ENCODE assay signal across 2 cellular contexts in genomic region chr11:71459767-71460320, GRCh38.
TF ChIP-seq lines count a peak whose summit lies in the region.

No MANE protein-coding gene starts in this region.

TF ChIP-seq in GM12878, 131 proteins besides CTCF, POLR2A, EP300 and RAD21:
- TF ChIP-seq ZNF687 (IDR thresholded peaks at IDR 0.05) (no peak), SIN3A (IDR thresholded peaks at IDR 0.05; ENCODE audit: low read depth, low read length) (no peak), ZNF217 (IDR thresholded peaks at IDR 0.05) (no peak), ATF2 (IDR thresholded peaks at IDR 0.05; ENCODE audit: low read length) (no peak), ESRRA (IDR thresholded peaks at IDR 0.05; ENCODE audit: low read length) (no peak), ETV6 (conservative IDR thresholded peaks at IDR 0.05 in 1 of 2, IDR thresholded peaks at IDR 0.05 in 1 of 2; ENCODE audit: borderline replicate concordance in 1 of 2, low read depth in 1 of 2) (no peak), NR2C1 (IDR thresholded peaks at IDR 0.05) (peak; percentile 71), CHD2 (IDR thresholded peaks at IDR 0.05; ENCODE audit: borderline replicate concordance, low read depth, low read length) (no peak), ZNF622 (IDR thresholded peaks at IDR 0.05) (no peak), BMI1 (IDR thresholded peaks at IDR 0.05; ENCODE audit: borderline replicate concordance) (no peak), SMAD5 (IDR thresholded peaks at IDR 0.05; ENCODE audit: low read depth) (no peak), NR2F1 (conservative IDR thresholded peaks at IDR 0.05) (peak; percentile 61), GABPA (IDR thresholded peaks at IDR 0.05; ENCODE audit: low read depth) (no peak), CEBPZ (IDR thresholded peaks at IDR 0.05; ENCODE audit: low read depth, low read length) (no peak)
- TF ChIP-seq, protein P1, sequence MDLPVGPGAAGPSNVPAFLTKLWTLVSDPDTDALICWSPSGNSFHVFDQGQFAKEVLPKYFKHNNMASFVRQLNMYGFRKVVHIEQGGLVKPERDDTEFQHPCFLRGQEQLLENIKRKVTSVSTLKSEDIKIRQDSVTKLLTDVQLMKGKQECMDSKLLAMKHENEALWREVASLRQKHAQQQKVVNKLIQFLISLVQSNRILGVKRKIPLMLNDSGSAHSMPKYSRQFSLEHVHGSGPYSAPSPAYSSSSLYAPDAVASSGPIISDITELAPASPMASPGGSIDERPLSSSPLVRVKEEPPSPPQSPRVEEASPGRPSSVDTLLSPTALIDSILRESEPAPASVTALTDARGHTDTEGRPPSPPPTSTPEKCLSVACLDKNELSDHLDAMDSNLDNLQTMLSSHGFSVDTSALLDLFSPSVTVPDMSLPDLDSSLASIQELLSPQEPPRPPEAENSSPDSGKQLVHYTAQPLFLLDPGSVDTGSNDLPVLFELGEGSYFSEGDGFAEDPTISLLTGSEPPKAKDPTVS (IDR thresholded peaks at IDR 0.05; ENCODE audit: low read depth, low read length): no peak

TF ChIP-seq in HepG2, 621 proteins besides CTCF, POLR2A, EP300 and RAD21:
- TF ChIP-seq ZNF879 (CRISPR knock-in tag; IDR thresholded peaks at IDR 0.05): no peak
- TF ChIP-seq ATF2 (CRISPR knock-in tag; IDR thresholded peaks at IDR 0.05): no peak
- TF ChIP-seq NR2F6 (IDR thresholded peaks at IDR 0.05): peak; percentile 33; the same call in 1 of the 2 replicates
- TF ChIP-seq NR2F6 (CRISPR knock-in tag; IDR thresholded peaks at IDR 0.05): no peak
TF ChIP-seq in HepG2: peak in this region for 1.
